ENCODE assay signal across 1 cellular context in genomic region chr2:201887851-201888451, GRCh38.
TF ChIP-seq lines count a peak whose summit lies in the region.

No MANE protein-coding gene starts in this region.

TF ChIP-seq in HEK293, 187 proteins besides CTCF, POLR2A, EP300 and RAD21 (continued from another document):
- no peak for TF ChIP-seq ZNF518A (tag by site-specific recombination; conservative IDR thresholded peaks at IDR 0.05; ENCODE audit: low read depth)
- no peak for TF ChIP-seq YY1 (tag by site-specific recombination; IDR thresholded peaks at IDR 0.05)
- TF ChIP-seq ZFP37 (tag by site-specific recombination; IDR thresholded peaks at IDR 0.05) = no peak
- TF ChIP-seq ZNF2 (tag by site-specific recombination; IDR thresholded peaks at IDR 0.05) = no peak
- TF ChIP-seq ZNF501 (tag by site-specific recombination; IDR thresholded peaks at IDR 0.05) = 0 out of 2 replicates have a peak, but pooled peaks have one; percentile 50
- TF ChIP-seq ZSCAN30 (tag by site-specific recombination; IDR thresholded peaks at IDR 0.05) = no peak
- no peak for TF ChIP-seq ZNF776 (tag by site-specific recombination; IDR thresholded peaks at IDR 0.05; ENCODE audit: borderline replicate concordance)
- no peak for TF ChIP-seq RBAK (tag by site-specific recombination; IDR thresholded peaks at IDR 0.05)
- TF ChIP-seq ZNF175 (tag by site-specific recombination; IDR thresholded peaks at IDR 0.05) = no peak
- TF ChIP-seq ZBTB44 (tag by site-specific recombination; IDR thresholded peaks at IDR 0.05) = peak; percentile 81
- TF ChIP-seq ZBTB7A (tag by site-specific recombination; IDR thresholded peaks at IDR 0.05; ENCODE audit: low read depth) = 0 out of 2 replicates have a peak, but pooled peaks have one; percentile 59
- no peak for TF ChIP-seq ZNF530 (tag by site-specific recombination; IDR thresholded peaks at IDR 0.05; ENCODE audit: low read depth)
- TF ChIP-seq ZNF488 (tag by site-specific recombination; IDR thresholded peaks at IDR 0.05) = no peak
- no peak for TF ChIP-seq ZNF23 (tag by site-specific recombination; IDR thresholded peaks at IDR 0.05; ENCODE audit: borderline replicate concordance)
- no peak for TF ChIP-seq ZFP69B (tag by site-specific recombination; IDR thresholded peaks at IDR 0.05)
- no peak for TF ChIP-seq HOXD13 (CRISPR knock-in tag; IDR thresholded peaks at IDR 0.05; ENCODE audit: borderline replicate concordance)
- no peak for TF ChIP-seq ZNF311 (tag by site-specific recombination; IDR thresholded peaks at IDR 0.05; ENCODE audit: borderline replicate concordance)
- no peak for TF ChIP-seq ZNF239 (tag by site-specific recombination; IDR thresholded peaks at IDR 0.05)
- TF ChIP-seq ZNF324 (tag by site-specific recombination; IDR thresholded peaks at IDR 0.05) = no peak
- TF ChIP-seq ZNF621 (tag by site-specific recombination; IDR thresholded peaks at IDR 0.05) = no peak
- peak; percentile 86 for TF ChIP-seq SP7 (tag by site-specific recombination; IDR thresholded peaks at IDR 0.05)
- peak; percentile 81 for TF ChIP-seq BCL11A (tag by site-specific recombination; IDR thresholded peaks at IDR 0.05; ENCODE audit: low read depth)
- TF ChIP-seq ZNF202 (tag by site-specific recombination; IDR thresholded peaks at IDR 0.05; ENCODE audit: borderline replicate concordance) = no peak
- no peak for TF ChIP-seq ZNF560 (tag by site-specific recombination; IDR thresholded peaks at IDR 0.05; ENCODE audit: borderline replicate concordance)
- TF ChIP-seq ZNF558 (tag by site-specific recombination; IDR thresholded peaks at IDR 0.05) = no peak
- TF ChIP-seq ZNF449 (tag by site-specific recombination; IDR thresholded peaks at IDR 0.05) = no peak; the same call in 1 of the 2 replicates
- TF ChIP-seq ZSCAN16 (tag by site-specific recombination; IDR thresholded peaks at IDR 0.05) = peak; percentile 81
- no peak for TF ChIP-seq ZBTB11 (tag by site-specific recombination; conservative IDR thresholded peaks at IDR 0.05; ENCODE audit: low read depth)
- no peak for TF ChIP-seq SCRT1 (tag by site-specific recombination; IDR thresholded peaks at IDR 0.05; ENCODE audit: borderline replicate concordance)
- TF ChIP-seq SCRT2 (tag by site-specific recombination; IDR thresholded peaks at IDR 0.05) = no peak
- TF ChIP-seq ZNF280C (tag by site-specific recombination; IDR thresholded peaks at IDR 0.05) = no peak
- no peak for TF ChIP-seq ZNF654 (tag by site-specific recombination; IDR thresholded peaks at IDR 0.05; ENCODE audit: low read depth)
- TF ChIP-seq ZNF146 (tag by site-specific recombination; IDR thresholded peaks at IDR 0.05) = no peak
- no peak for TF ChIP-seq ZNF704 (tag by site-specific recombination; IDR thresholded peaks at IDR 0.05)
- TF ChIP-seq ZNF629 (tag by site-specific recombination; IDR thresholded peaks at IDR 0.05) = peak; percentile 89
- TF ChIP-seq FEZF1 (tag by site-specific recombination; IDR thresholded peaks at IDR 0.05) = peak; percentile 77
- no peak for TF ChIP-seq SALL2 (tag by site-specific recombination; IDR thresholded peaks at IDR 0.05; ENCODE audit: borderline replicate concordance)
- no peak for TF ChIP-seq ZNF16 (tag by site-specific recombination; IDR thresholded peaks at IDR 0.05; ENCODE audit: low read depth)
- TF ChIP-seq REPIN1 (tag by site-specific recombination; IDR thresholded peaks at IDR 0.05; ENCODE audit: low read depth) = no peak
- no peak for TF ChIP-seq ZNF169 (tag by site-specific recombination; IDR thresholded peaks at IDR 0.05)
- no peak for TF ChIP-seq ZSCAN23 (tag by site-specific recombination; IDR thresholded peaks at IDR 0.05)
- TF ChIP-seq EGR2 (tag by site-specific recombination; IDR thresholded peaks at IDR 0.05; ENCODE audit: low read depth) = no peak
- no peak for TF ChIP-seq ZNF785 (tag by site-specific recombination; IDR thresholded peaks at IDR 0.05)
- TF ChIP-seq ZNF19 (tag by site-specific recombination; IDR thresholded peaks at IDR 0.05; ENCODE audit: low read depth) = no peak
TF ChIP-seq in HEK293: peak in this region for 47.
